12 cellular contexts compared by ENCODE assay signal in genomic region chr5:35212006-35212982, GRCh38. TPM values are rescaled to one million over a fixed set of nuclear protein-coding genes. Genes with fewer than 3 reads are reported as not detected.
DNase-seq lines count a peak whose midpoint lies in the region; ATAC-seq and TF ChIP-seq lines count a peak whose summit lies in the region.
"Had no signal": no experiment of that assay in that cellular context is flagged by ENCODE, and none has a peak within 500 bp of the region (broad histone marks: within the 10 kb centered on the region; RNA-seq: fewer than 3 reads in every experiment).

No MANE protein-coding gene starts in this region.

- no peak overlapping the region for H3K27ac Mint-ChIP-seq in osteocyte (ENCODE audit: unreplicated experiment)
- H3K27ac Mint-ChIP-seq in activated T-helper 1 cell treated with anti-CD3 and anti-CD28 coated beads, Interleukin-12 subunit alpha, Interleukin-12 subunit beta, Interleukin-2, Interleukin-4 antibody, amounts not matched to agents 30 ng/mL and 10 ng/mL and 1 ng/mL, durations not matched to agents 14 hours and 24 hours and 36 hours: no peak overlapping the region
- H3K27ac Mint-ChIP-seq: CD4-positive, alpha-beta memory T cell had no signal

- H3K27ac ChIP-seq in SK-N-SH (ENCODE audit: low read depth in 2 of 2, low read length in 1 of 2): no peak overlapping the region
- H3K27ac ChIP-seq: gastroesophageal sphincter, right atrium auricular region had no signal

- no peak overlapping the region for H3K9ac ChIP-seq in SK-N-SH

- no peak for TF ChIP-seq EP300 in SK-N-SH (IDR thresholded peaks at IDR 0.05; ENCODE audit: borderline replicate concordance in 1 of 2, low read depth in 1 of 2, low read length in 1 of 2)

- CTCF ChIA-PET in SK-N-SH (lab: Yijun Ruan, JAX): interaction anchor here (0.9 to 1.9 kb wide), 3 partner anchors 9 to 225 kb away, joined by 3 to 6 read pairs (median 3); no protein-coding TSS in a partner anchor

- 29% methylated on average over 4 of the region's 4 CpGs for WGBS in SK-N-SH (ENCODE audit: low lambda C conversion rate)

- intact Hi-C loops in activated T-helper 1 cell treated with anti-CD3 and anti-CD28 coated beads, Interleukin-12 subunit alpha, Interleukin-12 subunit beta, Interleukin-2, Interleukin-4 antibody, amounts not matched to agents 30 ng/mL and 10 ng/mL and 1 ng/mL, durations not matched to agents 14 hours and 24 hours and 36 hours (cut with micrococcal nuclease): no loop called here

- H3K27me3 Mint-ChIP-seq in osteocyte (ENCODE audit: unreplicated experiment): peaks cover 16% of the 10 kb centered on the region
- H3K27me3 Mint-ChIP-seq in activated T-helper 1 cell treated with anti-CD3 and anti-CD28 coated beads, Interleukin-12 subunit alpha, Interleukin-12 subunit beta, Interleukin-2, Interleukin-4 antibody, amounts not matched to agents 30 ng/mL and 10 ng/mL and 1 ng/mL, durations not matched to agents 14 hours and 24 hours and 36 hours (ENCODE audit: insufficient read depth): peaks cover 8% of the 10 kb centered on the region

- no peaks in the 10 kb centered on the region for H3K9me3 Mint-ChIP-seq in osteocyte (ENCODE audit: unreplicated experiment)
- H3K9me3 Mint-ChIP-seq in activated T-helper 1 cell treated with anti-CD3 and anti-CD28 coated beads, Interleukin-12 subunit alpha, Interleukin-12 subunit beta, Interleukin-2, Interleukin-4 antibody, amounts not matched to agents 30 ng/mL and 10 ng/mL and 1 ng/mL, durations not matched to agents 14 hours and 24 hours and 36 hours: no peaks in the 10 kb centered on the region
- H3K9me3 Mint-ChIP-seq: CD4-positive, alpha-beta memory T cell had no signal

- no peaks in the 10 kb centered on the region for H3K9me2 ChIP-seq in SK-N-SH

- no peak overlapping the region for H3K4me3 ChIP-seq in SK-N-SH (ENCODE audit: low read depth in 2 of 2, low read length in 1 of 2)
- H3K4me3 ChIP-seq in BE2C (ENCODE audit: low read depth, low read length): no peak overlapping the region
- H3K4me3 ChIP-seq: gastroesophageal sphincter, right atrium auricular region had no signal

- no peaks in the 10 kb centered on the region for H4K20me1 ChIP-seq in SK-N-SH (ENCODE audit: insufficient read depth)

- no peaks in the 10 kb centered on the region for H3F3A ChIP-seq in SK-N-SH (replicated peaks; ENCODE audit: insufficient read depth)

- DNase-seq in NOMO-1 (lab: John Stamatoyannopoulos, UW; ENCODE audit: unreplicated experiment in 2 of 2): peak; percentile 49 to 89
- DNase-seq in SK-N-SH: no peak
- DNase-seq in osteocyte (ENCODE audit: extremely low spot score, unreplicated experiment): no peak
- DNase-seq in activated T-helper 1 cell treated with anti-CD3 and anti-CD28 coated beads, Interleukin-12 subunit alpha, Interleukin-12 subunit beta, Interleukin-2, Interleukin-4 antibody, amounts not matched to agents 30 ng/mL and 10 ng/mL and 1 ng/mL, durations not matched to agents 14 hours and 24 hours and 36 hours (ENCODE audit: low spot score): no peak
- no peak for DNase-seq in BE2C
- DNase-seq: CD4-positive, alpha-beta memory T cell; mammary epithelial cell had no signal

- H3K4me3 Mint-ChIP-seq in osteocyte (ENCODE audit: unreplicated experiment): no peak overlapping the region
- H3K4me3 Mint-ChIP-seq in activated T-helper 1 cell treated with anti-CD3 and anti-CD28 coated beads, Interleukin-12 subunit alpha, Interleukin-12 subunit beta, Interleukin-2, Interleukin-4 antibody, amounts not matched to agents 30 ng/mL and 10 ng/mL and 1 ng/mL, durations not matched to agents 14 hours and 24 hours and 36 hours: no peak overlapping the region
- H3K4me3 Mint-ChIP-seq: CD4-positive, alpha-beta memory T cell had no signal

- H3K4me1 ChIP-seq in SK-N-SH (ENCODE audit: control insufficient read depth in 1 of 2, insufficient read depth in 2 of 2, low read depth in 1 of 2, low read length in 1 of 2): no peaks in the 10 kb centered on the region; a peak in 1 of 4 replicates
- no peaks in the 10 kb centered on the region for H3K4me1 ChIP-seq in BE2C
- H3K4me1 ChIP-seq: gastroesophageal sphincter, right atrium auricular region had no signal

- no peaks in the 10 kb centered on the region for H3K9me3 ChIP-seq in SK-N-SH
- H3K9me3 ChIP-seq in BE2C: no peaks in the 10 kb centered on the region
- H3K9me3 ChIP-seq: gastroesophageal sphincter, right atrium auricular region had no signal

- H3K4me2 ChIP-seq in SK-N-SH: no peak overlapping the region

- H3K27me3 ChIP-seq in SK-N-SH (ENCODE audit: insufficient read depth) (no peaks in the 10 kb centered on the region), BE2C (no peaks in the 10 kb centered on the region)
- H3K27me3 ChIP-seq: gastroesophageal sphincter, right atrium auricular region had no signal

- H2AFZ ChIP-seq in SK-N-SH (ENCODE audit: low read depth): no peak overlapping the region

- H3K79me2 ChIP-seq in SK-N-SH (ENCODE audit: insufficient read depth): no peaks in the 10 kb centered on the region

- ATAC-seq in GM18499 (IDR thresholded peaks at IDR 0.05; ENCODE audit: insufficient read depth, unreplicated experiment) (peak; percentile 77), GM19455 (IDR thresholded peaks at IDR 0.05; ENCODE audit: unreplicated experiment) (peak; percentile 84), HG02970 (IDR thresholded peaks at IDR 0.05; ENCODE audit: low FRiP score, unreplicated experiment) (peak; percentile 70)
- ATAC-seq: gastroesophageal sphincter had no signal

- H3K36me3 Mint-ChIP-seq in osteocyte (ENCODE audit: unreplicated experiment): no peaks in the 10 kb centered on the region
- H3K36me3 Mint-ChIP-seq in activated T-helper 1 cell treated with anti-CD3 and anti-CD28 coated beads, Interleukin-12 subunit alpha, Interleukin-12 subunit beta, Interleukin-2, Interleukin-4 antibody, amounts not matched to agents 30 ng/mL and 10 ng/mL and 1 ng/mL, durations not matched to agents 14 hours and 24 hours and 36 hours (ENCODE audit: low read depth): no peaks in the 10 kb centered on the region
- H3K36me3 Mint-ChIP-seq: CD4-positive, alpha-beta memory T cell had no signal

- H3K36me3 ChIP-seq in SK-N-SH (replicated peaks in 1 of 2; ENCODE audit: control insufficient read depth in 1 of 2, insufficient read depth in 2 of 2, low read length in 1 of 2): no peaks in the 10 kb centered on the region
- H3K36me3 ChIP-seq in BE2C: no peaks in the 10 kb centered on the region
- H3K36me3 ChIP-seq: gastroesophageal sphincter, right atrium auricular region had no signal

- no peak for TF ChIP-seq CTCF in SK-N-SH (IDR thresholded peaks at IDR 0.05)
- no peak for TF ChIP-seq CTCF in osteocyte (IDR thresholded peaks at IDR 0.05)
- no peak for TF ChIP-seq CTCF in BE2C (IDR thresholded peaks at IDR 0.05; ENCODE audit: low read depth, low read length)

- POLR2A ChIA-PET in SK-N-SH (lab: Yijun Ruan, JAX): no interaction called here

- H3K4me1 Mint-ChIP-seq in osteocyte (ENCODE audit: unreplicated experiment): no peaks in the 10 kb centered on the region
- H3K4me1 Mint-ChIP-seq in activated T-helper 1 cell treated with anti-CD3 and anti-CD28 coated beads, Interleukin-12 subunit alpha, Interleukin-12 subunit beta, Interleukin-2, Interleukin-4 antibody, amounts not matched to agents 30 ng/mL and 10 ng/mL and 1 ng/mL, durations not matched to agents 14 hours and 24 hours and 36 hours (ENCODE audit: low read depth): no peaks in the 10 kb centered on the region
- H3K4me1 Mint-ChIP-seq: CD4-positive, alpha-beta memory T cell had no signal

- no peak for TF ChIP-seq RAD21 in SK-N-SH (IDR thresholded peaks at IDR 0.05; ENCODE audit: low read length)

TF ChIP-seq in SK-N-SH, 30 proteins besides CTCF, POLR2A, EP300 and RAD21:
- no peak for TF ChIP-seq POLR2AphosphoS5 (IDR thresholded peaks at IDR 0.05; ENCODE audit: low read depth, low read length)

RNA-seq across cellular contexts. Expression of gene PRLR, which starts 18.0 kb away (rescaled TPM):
- 0.13 and 0.34 TPM in 2 replicates for polyA plus RNA-seq in SK-N-SH (2012; rRNA removed)
- polyA plus RNA-seq in SK-N-SH (2012; cell fraction: cytosol; rRNA removed): 0.06 and 0.17 TPM in 2 replicates
- 0.01 and 0.15 TPM in 2 replicates for polyA plus RNA-seq in SK-N-SH (2012; cell fraction: nucleus; rRNA removed)
- 0.08 and 0.30 TPM in 2 replicates for total RNA-seq in osteocyte
- total RNA-seq in activated T-helper 1 cell treated with anti-CD3 and anti-CD28 coated beads, Interleukin-12 subunit alpha, Interleukin-12 subunit beta, Interleukin-2, Interleukin-4 antibody, amounts not matched to agents 30 ng/mL and 10 ng/mL and 1 ng/mL, durations not matched to agents 14 hours and 24 hours and 36 hours: not detected in 2 replicates
- not detected for polyA plus RNA-seq in BE2C (2012; ENCODE audit: insufficient read depth, insufficient read length, low read depth)
- total RNA-seq: CD4-positive, alpha-beta memory T cell had no signal
- polyA plus RNA-seq: CD4-positive, alpha-beta memory T cell; mammary epithelial cell had no signal

Comparison
In these comparisons a context has a peak if more than half of its experiments do, and no peak if none do; other contexts are left out.
1. DNase-seq: peak in NOMO-1 (2 of 2); none in SK-N-SH (single experiment), osteocyte (single experiment), activated T-helper 1 cell treated with anti-CD3 and anti-CD28 coated beads, Interleukin-12 subunit alpha, Interleukin-12 subunit beta, Interleukin-2, Interleukin-4 antibody, amounts not matched to agents 30 ng/mL and 10 ng/mL and 1 ng/mL, durations not matched to agents 14 hours and 24 hours and 36 hours (single experiment) and BE2C (single experiment).
2. Peak in every context shown above with its lines, with median percentiles within 50 percentile points of each other: ATAC-seq.